1 cellular context compared by ENCODE assay signal in the genomic region with DNA sequence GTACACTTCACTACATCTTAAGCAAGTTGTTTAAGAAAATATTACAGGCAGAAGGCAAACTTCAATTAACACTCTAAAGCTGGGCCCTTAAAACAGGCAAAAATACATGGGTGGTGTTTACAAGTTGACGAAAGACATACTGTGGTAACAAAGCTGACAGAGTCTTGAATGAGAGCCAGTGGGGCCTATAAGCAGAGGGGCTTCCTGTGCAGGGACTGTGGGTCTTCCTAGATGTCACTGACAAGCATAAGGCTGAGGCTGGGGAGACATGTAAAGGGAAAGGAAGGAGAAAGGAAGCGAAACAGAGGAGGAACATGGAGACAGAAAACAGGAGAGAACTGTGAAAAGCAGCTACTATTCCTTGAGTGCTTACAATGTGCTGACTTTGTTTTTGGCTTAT.
TF ChIP-seq lines count a peak whose summit lies in the region.

No MANE protein-coding gene starts in this region.

TF ChIP-seq in HepG2, 621 proteins besides CTCF, POLR2A, EP300 and RAD21:
- TF ChIP-seq, protein P1, sequence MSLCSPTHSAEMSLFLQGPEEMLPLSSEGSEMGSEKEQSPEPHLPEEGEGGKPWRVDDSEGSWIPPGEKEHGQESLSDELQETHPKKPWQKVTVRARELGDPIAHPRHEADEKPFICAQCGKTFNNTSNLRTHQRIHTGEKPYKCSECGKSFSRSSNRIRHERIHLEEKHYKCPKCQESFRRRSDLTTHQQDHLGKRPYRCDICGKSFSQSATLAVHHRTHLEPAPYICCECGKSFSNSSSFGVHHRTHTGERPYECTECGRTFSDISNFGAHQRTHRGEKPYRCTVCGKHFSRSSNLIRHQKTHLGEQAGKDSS (CRISPR knock-in tag; IDR thresholded peaks at IDR 0.05; ENCODE audit: borderline replicate concordance, low read depth), result no peak
- TF ChIP-seq, protein P2, sequence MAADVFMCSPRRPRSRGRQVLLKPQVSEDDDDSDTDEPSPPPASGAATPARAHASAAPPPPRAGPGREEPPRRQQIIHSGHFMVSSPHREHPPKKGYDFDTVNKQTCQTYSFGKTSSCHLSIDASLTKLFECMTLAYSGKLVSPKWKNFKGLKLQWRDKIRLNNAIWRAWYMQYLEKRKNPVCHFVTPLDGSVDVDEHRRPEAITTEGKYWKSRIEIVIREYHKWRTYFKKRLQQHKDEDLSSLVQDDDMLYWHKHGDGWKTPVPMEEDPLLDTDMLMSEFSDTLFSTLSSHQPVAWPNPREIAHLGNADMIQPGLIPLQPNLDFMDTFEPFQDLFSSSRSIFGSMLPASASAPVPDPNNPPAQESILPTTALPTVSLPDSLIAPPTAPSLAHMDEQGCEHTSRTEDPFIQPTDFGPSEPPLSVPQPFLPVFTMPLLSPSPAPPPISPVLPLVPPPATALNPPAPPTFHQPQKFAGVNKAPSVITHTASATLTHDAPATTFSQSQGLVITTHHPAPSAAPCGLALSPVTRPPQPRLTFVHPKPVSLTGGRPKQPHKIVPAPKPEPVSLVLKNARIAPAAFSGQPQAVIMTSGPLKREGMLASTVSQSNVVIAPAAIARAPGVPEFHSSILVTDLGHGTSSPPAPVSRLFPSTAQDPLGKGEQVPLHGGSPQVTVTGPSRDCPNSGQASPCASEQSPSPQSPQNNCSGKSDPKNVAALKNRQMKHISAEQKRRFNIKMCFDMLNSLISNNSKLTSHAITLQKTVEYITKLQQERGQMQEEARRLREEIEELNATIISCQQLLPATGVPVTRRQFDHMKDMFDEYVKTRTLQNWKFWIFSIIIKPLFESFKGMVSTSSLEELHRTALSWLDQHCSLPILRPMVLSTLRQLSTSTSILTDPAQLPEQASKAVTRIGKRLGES (CRISPR knock-in tag; IDR thresholded peaks at IDR 0.05; ENCODE audit: borderline replicate concordance), result no peak
- no peak for TF ChIP-seq ZNF468 (CRISPR knock-in tag; IDR thresholded peaks at IDR 0.05)
- TF ChIP-seq MYNN (CRISPR knock-in tag; IDR thresholded peaks at IDR 0.05; ENCODE audit: low read depth), result no peak
- no peak for TF ChIP-seq CREB1 (IDR thresholded peaks at IDR 0.05)
- no peak for TF ChIP-seq CREB1 (CRISPR knock-in tag; IDR thresholded peaks at IDR 0.05)
- TF ChIP-seq, protein P3, sequence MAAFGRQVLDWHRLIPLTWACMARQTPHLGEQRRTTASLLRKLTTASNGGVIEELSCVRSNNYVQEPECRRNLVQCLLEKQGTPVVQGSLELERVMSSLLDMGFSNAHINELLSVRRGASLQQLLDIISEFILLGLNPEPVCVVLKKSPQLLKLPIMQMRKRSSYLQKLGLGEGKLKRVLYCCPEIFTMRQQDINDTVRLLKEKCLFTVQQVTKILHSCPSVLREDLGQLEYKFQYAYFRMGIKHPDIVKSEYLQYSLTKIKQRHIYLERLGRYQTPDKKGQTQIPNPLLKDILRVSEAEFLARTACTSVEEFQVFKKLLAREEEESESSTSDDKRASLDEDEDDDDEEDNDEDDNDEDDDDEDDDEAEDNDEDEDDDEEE (CRISPR knock-in tag; IDR thresholded peaks at IDR 0.05), result no peak
- TF ChIP-seq, protein P4, sequence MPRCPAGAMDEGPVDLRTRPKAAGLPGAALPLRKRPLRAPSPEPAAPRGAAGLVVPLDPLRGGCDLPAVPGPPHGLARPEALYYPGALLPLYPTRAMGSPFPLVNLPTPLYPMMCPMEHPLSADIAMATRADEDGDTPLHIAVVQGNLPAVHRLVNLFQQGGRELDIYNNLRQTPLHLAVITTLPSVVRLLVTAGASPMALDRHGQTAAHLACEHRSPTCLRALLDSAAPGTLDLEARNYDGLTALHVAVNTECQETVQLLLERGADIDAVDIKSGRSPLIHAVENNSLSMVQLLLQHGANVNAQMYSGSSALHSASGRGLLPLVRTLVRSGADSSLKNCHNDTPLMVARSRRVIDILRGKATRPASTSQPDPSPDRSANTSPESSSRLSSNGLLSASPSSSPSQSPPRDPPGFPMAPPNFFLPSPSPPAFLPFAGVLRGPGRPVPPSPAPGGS (CRISPR knock-in tag; IDR thresholded peaks at IDR 0.05), result no peak
- no peak for TF ChIP-seq STAG1 (CRISPR knock-in tag; IDR thresholded peaks at IDR 0.05)
- no peak for TF ChIP-seq ZMYM3 (CRISPR knock-in tag; IDR thresholded peaks at IDR 0.05)
- TF ChIP-seq RFX1 (IDR thresholded peaks at IDR 0.05), result no peak
- TF ChIP-seq MZF1 (CRISPR knock-in tag; IDR thresholded peaks at IDR 0.05; ENCODE audit: borderline replicate concordance), result no peak
- TF ChIP-seq TAF1 (CRISPR knock-in tag; IDR thresholded peaks at IDR 0.05), result no peak
- TF ChIP-seq NRL (CRISPR knock-in tag; IDR thresholded peaks at IDR 0.05; ENCODE audit: borderline replicate concordance), result no peak
- no peak for TF ChIP-seq ZNF788 (CRISPR knock-in tag; IDR thresholded peaks at IDR 0.05; ENCODE audit: borderline replicate concordance)
- no peak for TF ChIP-seq ZNF569 (CRISPR knock-in tag; IDR thresholded peaks at IDR 0.05; ENCODE audit: borderline replicate concordance)
TF ChIP-seq in HepG2: peak in this region for 0.
